In genomic region chr2:31943636-31944225, GRCh38 we compare ENCODE assay signal across 19 cellular contexts.
DNase-seq lines count a peak whose midpoint lies in the region; ATAC-seq and TF ChIP-seq lines count a peak whose summit lies in the region.
"Had no signal": no experiment of that assay in that cellular context is flagged by ENCODE, and none has a peak within 500 bp of the region (broad histone marks: within the 10 kb centered on the region; RNA-seq: fewer than 3 reads in every experiment).

No MANE protein-coding gene starts in this region.

- no peak for ATAC-seq in CD4-positive, CD25-positive, alpha-beta regulatory T cell (ENCODE audit: low read depth in 2 of 2)
- ATAC-seq in T-helper 17 cell (no peak), GM18870 (IDR thresholded peaks at IDR 0.05; ENCODE audit: unreplicated experiment) (no peak)

- no peaks in the 10 kb centered on the region for H3K9me3 ChIP-seq in CD4-positive, CD25-positive, alpha-beta regulatory T cell (ENCODE audit: control insufficient read depth in 2 of 2, low read length in 2 of 2)
- no peaks in the 10 kb centered on the region for H3K9me3 ChIP-seq in T-helper 17 cell (ENCODE audit: control insufficient read depth, low read length, poor library complexity, severe bottlenecking)
- H3K9me3 ChIP-seq: BE2C had no signal

- no peak overlapping the region for H3K27ac ChIP-seq in CD4-positive, CD25-positive, alpha-beta regulatory T cell (ENCODE audit: insufficient read depth, low read length, poor library complexity, severe bottlenecking)
- H3K27ac ChIP-seq in substantia nigra (ENCODE audit: low read depth, low read length, poor library complexity, severe bottlenecking), result no peak overlapping the region

- H3K4me1 Mint-ChIP-seq in activated T-cell treated with anti-CD3 and anti-CD28 coated beads, Interleukin-2, amount 50 U/mL, for 24 hours (ENCODE audit: low read depth), result peaks cover 48% of the 10 kb centered on the region
- peaks cover 28 to 51% (median 40%) of the 10 kb centered on the region in 4 donors for H3K4me1 Mint-ChIP-seq in CD4-positive, CD25-positive, alpha-beta regulatory T cell
- H3K4me1 Mint-ChIP-seq in T-helper 17 cell, result peaks cover 29% of the 10 kb centered on the region
- H3K4me1 Mint-ChIP-seq in immature natural killer cell, result peaks cover 37 to 51% of the 10 kb centered on the region in 2 donors

- H3K27ac Mint-ChIP-seq in activated T-cell treated with anti-CD3 and anti-CD28 coated beads, Interleukin-2, amount 50 U/mL, for 24 hours, result peak overlapping the region; percentile 84
- H3K27ac Mint-ChIP-seq in CD4-positive, CD25-positive, alpha-beta regulatory T cell, result peak overlapping the region in 2 of 3 donors; percentile 64 to 73
- peak overlapping the region; percentile 57 for H3K27ac Mint-ChIP-seq in T-helper 17 cell
- H3K27ac Mint-ChIP-seq in immature natural killer cell, result peak overlapping the region in 5 of 6 donors; percentile 8 to 38 (median 27)

- TF ChIP-seq CTCF in GM20000 (IDR thresholded peaks at IDR 0.05; ENCODE audit: extremely low read depth, missing control alignments), result no peak

- H3K4me3 ChIP-seq in CD4-positive, CD25-positive, alpha-beta regulatory T cell (ENCODE audit: low read depth, low read length), result no peak overlapping the region

- H3K36me3 Mint-ChIP-seq in activated T-cell treated with anti-CD3 and anti-CD28 coated beads, Interleukin-2, amount 50 U/mL, for 24 hours (ENCODE audit: low read depth), result peaks cover 27% of the 10 kb centered on the region
- peaks cover 14% of the 10 kb centered on the region for H3K36me3 Mint-ChIP-seq in CD4-positive, CD25-positive, alpha-beta regulatory T cell
- H3K36me3 Mint-ChIP-seq in T-helper 17 cell (ENCODE audit: low read depth), result no peaks in the 10 kb centered on the region
- peaks cover 0 to 3% (median 0%) of the 10 kb centered on the region in 3 donors for H3K36me3 Mint-ChIP-seq in immature natural killer cell

- no peak overlapping the region for H3K4me3 Mint-ChIP-seq in activated T-cell treated with anti-CD3 and anti-CD28 coated beads, Interleukin-2, amount 50 U/mL, for 24 hours
- H3K4me3 Mint-ChIP-seq in CD4-positive, CD25-positive, alpha-beta regulatory T cell, result no peak overlapping the region
- H3K4me3 Mint-ChIP-seq in T-helper 17 cell (no peak overlapping the region), immature natural killer cell (no peak overlapping the region)

- DNase-seq in activated T-cell treated with anti-CD3 and anti-CD28 coated beads, Interleukin-2, amount 50 U/mL, for 24 hours, result no peak
- no peak for DNase-seq in activated T-cell treated with anti-CD3 and anti-CD28 coated beads, Interleukin-2, amount 50 U/mL, for 48 hours
- DNase-seq in CD4-positive, CD25-positive, alpha-beta regulatory T cell, result no peak
- DNase-seq in T-helper 17 cell (no peak), immature natural killer cell (no peak), GM20000 (ENCODE audit: low spot score) (no peak), substantia nigra (lab: John Stamatoyannopoulos, UW) (no peak)
- DNase-seq: BE2C; CD8-positive, alpha-beta memory T cell; DMS79; KG1; NCI-H1694 treated with DMSO at 0.1 percent for 48 hours; NCI-H2107; NCI-H2227 treated with DMSO at 0.1 percent for 48 hours; NCI-H510A treated with DMSO at 0.1 percent for 48 hours; NCI-H774; OCI-M1; Right ventricle myocardium superior had no signal

- H3K27me3 Mint-ChIP-seq in activated T-cell treated with anti-CD3 and anti-CD28 coated beads, Interleukin-2, amount 50 U/mL, for 24 hours, result no peaks in the 10 kb centered on the region
- H3K27me3 Mint-ChIP-seq in CD4-positive, CD25-positive, alpha-beta regulatory T cell, result no peaks in the 10 kb centered on the region
- H3K27me3 Mint-ChIP-seq in T-helper 17 cell, result no peaks in the 10 kb centered on the region
- peaks cover 0 to 1% (median 0%) of the 10 kb centered on the region in 3 donors for H3K27me3 Mint-ChIP-seq in immature natural killer cell (ENCODE audit: low read depth in 3 of 3)
- H3K27me3 Mint-ChIP-seq: CD8-positive, alpha-beta memory T cell had no signal

- H3K9me3 Mint-ChIP-seq in activated T-cell treated with anti-CD3 and anti-CD28 coated beads, Interleukin-2, amount 50 U/mL, for 24 hours, result no peaks in the 10 kb centered on the region
- H3K9me3 Mint-ChIP-seq in CD4-positive, CD25-positive, alpha-beta regulatory T cell, result peaks cover 0 to 2% (median 0%) of the 10 kb centered on the region in 7 donors
- H3K9me3 Mint-ChIP-seq in immature natural killer cell, result no peaks in the 10 kb centered on the region
- H3K9me3 Mint-ChIP-seq: CD8-positive, alpha-beta memory T cell had no signal

- H3K27me3 ChIP-seq in CD4-positive, CD25-positive, alpha-beta regulatory T cell (ENCODE audit: control insufficient read depth, insufficient read depth, low read length), result no peaks in the 10 kb centered on the region
- H3K27me3 ChIP-seq: BE2C had no signal

- peaks cover 21% of the 10 kb centered on the region for H3K4me1 ChIP-seq in CD4-positive, CD25-positive, alpha-beta regulatory T cell (ENCODE audit: control insufficient read depth, insufficient read depth, low read length, poor library complexity, severe bottlenecking)
- H3K4me1 ChIP-seq: BE2C had no signal

- peaks cover 15% of the 10 kb centered on the region for H3K36me3 ChIP-seq in CD4-positive, CD25-positive, alpha-beta regulatory T cell (ENCODE audit: control insufficient read depth, insufficient read depth, low read length)

Comparison
In these comparisons a context has a peak if more than half of its experiments do, and no peak if none do; other contexts are left out.
1. H3K27ac Mint-ChIP-seq: peak in every context shown above with its lines; median percentile 84 in activated T-cell treated with anti-CD3 and anti-CD28 coated beads, Interleukin-2, amount 50 U/mL, for 24 hours; 68 in CD4-positive, CD25-positive, alpha-beta regulatory T cell; 57 in T-helper 17 cell; 27 in immature natural killer cell.